In the genomic region with DNA sequence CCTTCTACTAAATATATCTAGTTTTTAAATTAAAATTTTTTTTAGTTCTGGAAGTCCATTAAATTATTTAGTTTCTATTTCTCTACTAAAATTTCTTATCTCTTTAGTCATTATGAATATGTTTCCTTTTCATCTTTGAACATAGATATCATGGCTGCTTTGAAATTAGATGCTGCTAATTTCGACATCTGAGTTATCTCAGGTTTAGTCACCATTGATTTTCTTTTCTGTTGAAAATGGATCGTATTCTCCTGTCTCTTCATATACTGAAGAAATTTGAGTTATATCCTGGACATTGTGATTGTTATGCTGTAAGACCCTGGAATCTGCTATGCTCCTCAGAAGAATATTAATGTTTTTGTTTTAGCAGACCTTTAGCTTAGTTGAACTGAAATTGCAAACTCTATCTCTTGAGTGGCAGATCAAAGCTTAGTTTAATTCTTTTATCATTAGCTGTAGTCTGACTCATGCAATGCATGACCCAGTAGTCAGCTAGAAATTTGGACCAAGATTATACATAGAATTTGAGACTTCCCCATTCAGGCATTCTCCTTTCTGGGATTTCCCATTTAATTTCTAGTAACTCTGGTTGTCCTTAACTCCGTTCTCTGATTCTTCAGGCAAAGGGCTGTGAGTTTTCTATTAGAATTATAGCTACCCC, we compare ENCODE assay signal across 1 cellular context.
TF ChIP-seq lines count a peak whose summit lies in the region.

No MANE protein-coding gene starts in this region.

TF ChIP-seq in HCT116, 20 proteins besides CTCF, POLR2A, EP300 and RAD21 (continued from another document):
- TF ChIP-seq, protein P1, sequence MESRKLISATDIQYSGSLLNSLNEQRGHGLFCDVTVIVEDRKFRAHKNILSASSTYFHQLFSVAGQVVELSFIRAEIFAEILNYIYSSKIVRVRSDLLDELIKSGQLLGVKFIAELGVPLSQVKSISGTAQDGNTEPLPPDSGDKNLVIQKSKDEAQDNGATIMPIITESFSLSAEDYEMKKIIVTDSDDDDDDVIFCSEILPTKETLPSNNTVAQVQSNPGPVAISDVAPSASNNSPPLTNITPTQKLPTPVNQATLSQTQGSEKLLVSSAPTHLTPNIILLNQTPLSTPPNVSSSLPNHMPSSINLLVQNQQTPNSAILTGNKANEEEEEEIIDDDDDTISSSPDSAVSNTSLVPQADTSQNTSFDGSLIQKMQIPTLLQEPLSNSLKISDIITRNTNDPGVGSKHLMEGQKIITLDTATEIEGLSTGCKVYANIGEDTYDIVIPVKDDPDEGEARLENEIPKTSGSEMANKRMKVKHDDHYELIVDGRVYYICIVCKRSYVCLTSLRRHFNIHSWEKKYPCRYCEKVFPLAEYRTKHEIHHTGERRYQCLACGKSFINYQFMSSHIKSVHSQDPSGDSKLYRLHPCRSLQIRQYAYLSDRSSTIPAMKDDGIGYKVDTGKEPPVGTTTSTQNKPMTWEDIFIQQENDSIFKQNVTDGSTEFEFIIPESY (IDR thresholded peaks at IDR 0.05; ENCODE audit: extremely low read depth, insufficient replicate concordance, low read length), result no peak
- TF ChIP-seq SRF (IDR thresholded peaks at IDR 0.05; ENCODE audit: low read depth), result no peak
- TF ChIP-seq, protein P2, sequence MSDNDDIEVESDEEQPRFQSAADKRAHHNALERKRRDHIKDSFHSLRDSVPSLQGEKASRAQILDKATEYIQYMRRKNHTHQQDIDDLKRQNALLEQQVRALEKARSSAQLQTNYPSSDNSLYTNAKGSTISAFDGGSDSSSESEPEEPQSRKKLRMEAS (IDR thresholded peaks at IDR 0.05), result no peak
- TF ChIP-seq ZFX (IDR thresholded peaks at IDR 0.05), result no peak
- TF ChIP-seq SIN3A (IDR thresholded peaks at IDR 0.05; ENCODE audit: low read depth), result no peak
- TF ChIP-seq TCF7L2 (IDR thresholded peaks at IDR 0.05; ENCODE audit: borderline replicate concordance, extremely low read depth, insufficient read depth, insufficient read length), result no peak
- no peak for TF ChIP-seq ELF1 (IDR thresholded peaks at IDR 0.05; ENCODE audit: borderline replicate concordance, low read depth)
- peak; percentile 54 for TF ChIP-seq CEBPB (IDR thresholded peaks at IDR 0.05; ENCODE audit: low read depth)
TF ChIP-seq in HCT116: peak in this region for 3.
